8 cellular contexts compared by ENCODE assay signal in genomic region chr2:46294185-46294836, GRCh38. TPM values are rescaled to one million over a fixed set of nuclear protein-coding genes. Genes with fewer than 3 reads are reported as not detected.
A peak's percentile ranks its signal among the peaks of the same experiment; 100 is the strongest.
DNase-seq lines count a peak whose midpoint lies in the region; ATAC-seq, FAIRE-seq and TF ChIP-seq lines count a peak whose summit lies in the region.

No MANE protein-coding gene starts in this region.

- no peak overlapping the region for H3K27ac Mint-ChIP-seq in T-helper 2 cell treated with Interferon-gamma antibody and Interleukin-4, amounts not matched to agents 5 μg/mL and 100 μg/mL, for 36 hours

- no peak overlapping the region for H3K4me3 ChIP-seq in A549
- no peak overlapping the region for H3K4me3 ChIP-seq in fibroblast of the aortic adventitia (ENCODE audit: low read depth, low read length)

- FAIRE-seq in A549 (lab: Jason Lieb, UNC), result no peak

- peak overlapping the region; percentile 9 to 19; a peak in 4 of 6 replicates for H3K27ac ChIP-seq in A549

- DNase-seq in A549 (ENCODE audit: low read depth in 1 of 2, low spot score in 1 of 2) (peak; percentile 60 to 69), ELR (ENCODE audit: low read depth) (peak; percentile 57), fibroblast of the aortic adventitia (ENCODE audit: low read depth) (no peak), cerebellar nuclear complex (lab: John Stamatoyannopoulos, UW) (no peak), GM19240 (ENCODE audit: insufficient read length, low spot score) (no peak), cortex of kidney (lab: John Stamatoyannopoulos, UW) (no peak)
- peak; percentile 20 for DNase-seq in T-helper 2 cell treated with Interferon-gamma antibody and Interleukin-4, amounts not matched to agents 5 μg/mL and 100 μg/mL, for 36 hours (ENCODE audit: low spot score)

- no peak for TF ChIP-seq EP300 in A549 (IDR thresholded peaks at IDR 0.05)

- no peaks in the 10 kb centered on the region for H3K9me3 ChIP-seq in A549

- TF ChIP-seq RAD21 in A549 (conservative IDR thresholded peaks at IDR 0.05 in 1 of 2, IDR thresholded peaks at IDR 0.05 in 1 of 2), result peak; percentile 82 to 83

- H3K4me1 ChIP-seq in A549, result peaks cover 20% of the 10 kb centered on the region

- TF ChIP-seq CTCF in A549 (IDR thresholded peaks at IDR 0.05), result peak; percentile 69
- peak; percentile 27 for TF ChIP-seq CTCF in fibroblast of the aortic adventitia (IDR thresholded peaks at IDR 0.05; ENCODE audit: insufficient read depth, low read length)

- H3K9me3 Mint-ChIP-seq in T-helper 2 cell treated with Interferon-gamma antibody and Interleukin-4, amounts not matched to agents 5 μg/mL and 100 μg/mL, for 36 hours, result no peaks in the 10 kb centered on the region

- POLR2A ChIA-PET in A549 (lab: Yijun Ruan, JAX), result interaction anchor here (1.8 kb wide), 1 partner anchor 65 kb away, joined by 10 read pairs; no protein-coding TSS in a partner anchor

- WGBS in A549 (ENCODE audit: missing lambda C conversion rate), result 47% methylated on average over 7 of the region's 7 CpGs

- no peak overlapping the region for H3K4me2 ChIP-seq in A549

- ATAC-seq in A549 (no peak), HG02588 (IDR thresholded peaks at IDR 0.05; ENCODE audit: unreplicated experiment) (no peak)

- H3K36me3 Mint-ChIP-seq in T-helper 2 cell treated with Interferon-gamma antibody and Interleukin-4, amounts not matched to agents 5 μg/mL and 100 μg/mL, for 36 hours (ENCODE audit: low read depth), result peaks cover 2% of the 10 kb centered on the region

- no peak overlapping the region for H3K4me3 Mint-ChIP-seq in T-helper 2 cell treated with Interferon-gamma antibody and Interleukin-4, amounts not matched to agents 5 μg/mL and 100 μg/mL, for 36 hours

- H3K4me1 Mint-ChIP-seq in T-helper 2 cell treated with Interferon-gamma antibody and Interleukin-4, amounts not matched to agents 5 μg/mL and 100 μg/mL, for 36 hours (ENCODE audit: low read depth), result peaks cover 20% of the 10 kb centered on the region

- CTCF ChIA-PET in A549 (lab: Yijun Ruan, JAX), result interaction anchor here (0.5 to 3.0 kb wide), 62 partner anchors 8 to 317 kb away, joined by 3 to 28 read pairs (median 4); no protein-coding TSS in a partner anchor

- H3K27me3 Mint-ChIP-seq in T-helper 2 cell treated with Interferon-gamma antibody and Interleukin-4, amounts not matched to agents 5 μg/mL and 100 μg/mL, for 36 hours (ENCODE audit: low read depth), result peaks cover 67% of the 10 kb centered on the region

- TF ChIP-seq POLR2A in A549 (IDR thresholded peaks at IDR 0.05; ENCODE audit: low read length), result no peak

TF ChIP-seq in A549, 52 proteins besides CTCF, POLR2A, EP300 and RAD21:
- TF ChIP-seq PBX3 (IDR thresholded peaks at IDR 0.05) (no peak), BHLHE40 (IDR thresholded peaks at IDR 0.05; ENCODE audit: low read depth, low read length) (no peak), SMC3 (IDR thresholded peaks at IDR 0.05) (peak; percentile 83), CHD2 (IDR thresholded peaks at IDR 0.05; ENCODE audit: low read length, partially characterized antibody) (no peak), E2F6 (IDR thresholded peaks at IDR 0.05; ENCODE audit: borderline replicate concordance, low read depth) (no peak), MAFK (IDR thresholded peaks at IDR 0.05; ENCODE audit: partially characterized antibody) (no peak)

RNA-seq across cellular contexts. Expression of gene EPAS1, which starts 2.9 kb away (rescaled TPM):
- polyA plus RNA-seq in A549 (2011; rRNA removed), result 143 and 150 TPM in 2 replicates
- polyA plus RNA-seq in A549 (2012; cell fraction: cytosol; rRNA removed), result 60.3 and 78.5 TPM in 2 replicates
- polyA plus RNA-seq in A549 (2012; cell fraction: nucleus; rRNA removed), result 106 and 115 TPM in 2 replicates
- 111 to 128 TPM (median 122 TPM) in 3 replicates for polyA plus RNA-seq in A549 (2017; fragmentation: RNase III; extraction: RNeasy Plus Mini Kit Qiagen cat#74134 plus additional on column Dnase treatment)
- polyA minus RNA-seq in A549 (2011; rRNA and poly(A)+ RNA removed), result 174 and 229 TPM in 2 replicates
- total RNA-seq in fibroblast of the aortic adventitia (ENCODE audit: low replicate concordance), result 41.5 and 45.6 TPM in 2 replicates

Comparison
In these comparisons a context has a peak if more than half of its experiments do, and no peak if none do; other contexts are left out.
1. DNase-seq: peak in A549 (2 of 2), ELR (single experiment) and T-helper 2 cell treated with Interferon-gamma antibody and Interleukin-4, amounts not matched to agents 5 μg/mL and 100 μg/mL, for 36 hours (single experiment); none in fibroblast of the aortic adventitia (single experiment), cerebellar nuclear complex (0 of 2), GM19240 (single experiment) and cortex of kidney (single experiment).